8 cellular contexts compared by ENCODE assay signal in genomic region chr9:33225319-33226152, GRCh38. TPM values are rescaled to one million over a fixed set of nuclear protein-coding genes. Genes with fewer than 3 reads are reported as not detected.
DNase-seq lines count a peak whose midpoint lies in the region; ATAC-seq and TF ChIP-seq lines count a peak whose summit lies in the region.

No MANE protein-coding gene starts in this region.

- no peaks in the 10 kb centered on the region for H3K9me3 Mint-ChIP-seq in HFFc6

- H3K27me3 ChIP-seq in OCI-LY1 (ENCODE audit: insufficient read depth, low read length) (no peaks in the 10 kb centered on the region; the same call in 1 of the 2 replicates), neuronal stem cell (ENCODE audit: control insufficient read depth in 3 of 3, insufficient read depth in 3 of 3, low read depth in 1 of 3, low read length in 3 of 3) (peaks cover 0 to 23% (median 0%) of the 10 kb centered on the region in 3 experiments)

- H3F3A ChIP-seq in OCI-LY1 (ENCODE audit: insufficient read depth, low read length): no peaks in the 10 kb centered on the region

- peaks cover 23% of the 10 kb centered on the region for H3K4me1 Mint-ChIP-seq in HFFc6 (ENCODE audit: low read depth)

- H3K18ac ChIP-seq in neuronal stem cell (ENCODE audit: low read length): no peak overlapping the region

- no peaks in the 10 kb centered on the region for H3K9me2 ChIP-seq in OCI-LY1 (ENCODE audit: low read depth, low read length)

- H3K4me3 ChIP-seq in OCI-LY1 (ENCODE audit: low read depth, low read length, poor library complexity, severe bottlenecking) (no peak overlapping the region), neuronal stem cell (ENCODE audit: low read length in 2 of 2) (no peak overlapping the region)

- no peaks in the 10 kb centered on the region for H3K79me2 ChIP-seq in OCI-LY1 (ENCODE audit: insufficient read depth, low read length)

- H2AK5ac ChIP-seq in neuronal stem cell (ENCODE audit: low read depth, low read length): no peak overlapping the region

- peaks cover 5% of the 10 kb centered on the region for H3K27me3 Mint-ChIP-seq in HFFc6 (ENCODE audit: insufficient read depth)

- no peaks in the 10 kb centered on the region for H3K36me3 Mint-ChIP-seq in HFFc6 (ENCODE audit: low read depth)

- no peak overlapping the region for H3K4me3 Mint-ChIP-seq in HFFc6

- peak; percentile 63 for DNase-seq in COLO668 (lab: John Stamatoyannopoulos, UW; ENCODE audit: unreplicated experiment)
- peak; percentile 79 for DNase-seq in HFFc6
- peak; percentile 67 for DNase-seq in activated T-cell treated with anti-CD3 and anti-CD28 coated beads for 1 hour (ENCODE audit: low read depth)
- peak; percentile 54 for DNase-seq in neuronal stem cell (ENCODE audit: low spot score)
- DNase-seq in substantia nigra (lab: John Stamatoyannopoulos, UW): peak in 27 of 49 donors; percentile 1 to 53 (median 21)

- no peak overlapping the region for H2BK12ac ChIP-seq in neuronal stem cell (ENCODE audit: low read length)

- H4K91ac ChIP-seq in neuronal stem cell (ENCODE audit: low read depth, low read length, poor library complexity): no peak overlapping the region

- no peaks in the 10 kb centered on the region for H3K9me3 ChIP-seq in OCI-LY1 (ENCODE audit: low read length)
- no peaks in the 10 kb centered on the region for H3K9me3 ChIP-seq in neuronal stem cell (replicated peaks in 1 of 2; ENCODE audit: control insufficient read depth in 2 of 2, insufficient read depth in 1 of 2, low read depth in 1 of 2, low read length in 2 of 2)

- H2BK120ac ChIP-seq in neuronal stem cell (ENCODE audit: low read depth, low read length): no peak overlapping the region

- no peak overlapping the region for H3K9ac ChIP-seq in OCI-LY1 (ENCODE audit: low read length)
- H3K9ac ChIP-seq in neuronal stem cell (ENCODE audit: low read depth, low read length, poor library complexity): no peak overlapping the region

- H3K4me1 ChIP-seq in OCI-LY1 (ENCODE audit: insufficient read depth, low read length, severe bottlenecking): peaks cover 6% of the 10 kb centered on the region
- no peaks in the 10 kb centered on the region for H3K4me1 ChIP-seq in neuronal stem cell (ENCODE audit: control insufficient read depth in 2 of 2, insufficient read depth in 1 of 2, low read depth in 1 of 2, low read length in 2 of 2)

- H3K27ac Mint-ChIP-seq in HFFc6: no peak overlapping the region

- H3K14ac ChIP-seq in neuronal stem cell (ENCODE audit: low read length): no peak overlapping the region

- H3K27ac ChIP-seq in OCI-LY1 (ENCODE audit: low read depth, low read length, poor library complexity, severe bottlenecking) (no peak overlapping the region), neuronal stem cell (replicated peaks; ENCODE audit: low read length) (no peak overlapping the region), substantia nigra (ENCODE audit: low read depth, low read length, poor library complexity, severe bottlenecking) (no peak overlapping the region)

- no peaks in the 10 kb centered on the region for H3K79me1 ChIP-seq in neuronal stem cell (ENCODE audit: low read depth, low read length)

- H3K23ac ChIP-seq in neuronal stem cell (ENCODE audit: low read depth, low read length, poor library complexity): no peak overlapping the region

- H2AFZ ChIP-seq in OCI-LY1 (ENCODE audit: low read length) (no peak overlapping the region), neuronal stem cell (ENCODE audit: low read length) (peak overlapping the region; percentile 67)

- WGBS in neuronal stem cell (ENCODE audit: extremely low coverage in 2 of 2, insufficient read length in 2 of 2, insufficient replicate concordance in 1 of 2), 2 donors: no CpG with 5 or more reads among the region's 7 CpGs

- no peak overlapping the region for H2BK15ac ChIP-seq in neuronal stem cell (ENCODE audit: low read length)

- no peak overlapping the region for H4K8ac ChIP-seq in neuronal stem cell (ENCODE audit: low read depth, low read length)

- peak; percentile 96 for TF ChIP-seq CTCF in HFFc6 (IDR thresholded peaks at IDR 0.05)
- peak; percentile 77 for TF ChIP-seq CTCF in OCI-LY1 (IDR thresholded peaks at IDR 0.05; ENCODE audit: low read length)

- no peaks in the 10 kb centered on the region for H4K20me1 ChIP-seq in OCI-LY1 (ENCODE audit: insufficient read depth, low read length)

- H3K36me3 ChIP-seq in OCI-LY1 (ENCODE audit: insufficient read depth, low read length): no peaks in the 10 kb centered on the region
- H3K36me3 ChIP-seq in neuronal stem cell (replicated peaks in 1 of 2; ENCODE audit: control insufficient read depth in 2 of 2, insufficient read depth in 2 of 2, low read length in 2 of 2): no peaks in the 10 kb centered on the region

- no peak overlapping the region for H3K4ac ChIP-seq in neuronal stem cell (ENCODE audit: low read length)

- peak; percentile 32 for ATAC-seq in esophagus mucosa
- ATAC-seq in HG02938 (IDR thresholded peaks at IDR 0.05; ENCODE audit: unreplicated experiment): no peak

- no peak overlapping the region for H2BK5ac ChIP-seq in neuronal stem cell (ENCODE audit: low read length)

- no peak overlapping the region for H3K4me2 ChIP-seq in OCI-LY1 (ENCODE audit: low read length)
- H3K4me2 ChIP-seq in neuronal stem cell (ENCODE audit: insufficient read depth, low read length, poor library complexity, severe bottlenecking): no peak overlapping the region

RNA-seq across cellular contexts. Expression of gene SPINK4, which starts 14.4 kb away (rescaled TPM):
- not detected for total RNA-seq in HFFc6 (2021; fragmentation: NEBNext Ultra II Directional; extraction: Animal tissue kit (Norgen Biotek cat#: 25700))
- total RNA-seq in esophagus mucosa: not detected
- polyA plus RNA-seq in neuronal stem cell (2013, experiment 1 of 2): not detected
- polyA plus RNA-seq in neuronal stem cell (2013, experiment 2 of 2): not detected

RNA-seq across cellular contexts. Expression of gene BAG1, which starts 39.0 kb away (rescaled TPM):
- total RNA-seq in HFFc6 (2021; fragmentation: NEBNext Ultra II Directional; extraction: Animal tissue kit (Norgen Biotek cat#: 25700)): 10 to 100 TPM; 22.5 to 31.3 (median 27.6) TPM
- 95.3 TPM for total RNA-seq in esophagus mucosa
- polyA plus RNA-seq in neuronal stem cell (2013, experiment 1 of 2): 39.5 TPM
- 38.2 TPM for polyA plus RNA-seq in neuronal stem cell (2013, experiment 2 of 2)

RNA-seq across cellular contexts. Expression of gene CHMP5, which starts 39.3 kb away (rescaled TPM):
- 10 to 100 TPM; 75.5 to 90.2 (median 78.8) TPM for total RNA-seq in HFFc6 (2021; fragmentation: NEBNext Ultra II Directional; extraction: Animal tissue kit (Norgen Biotek cat#: 25700))
- 46.6 TPM for total RNA-seq in esophagus mucosa
- 64.5 TPM for polyA plus RNA-seq in neuronal stem cell (2013, experiment 1 of 2)
- 64.5 TPM for polyA plus RNA-seq in neuronal stem cell (2013, experiment 2 of 2)

RNA-seq across cellular contexts. Expression of gene B4GALT1, which starts 58.4 kb away (rescaled TPM):
- 100 to 1,000 TPM in 4 of 6 experiments, 10 to 100 TPM in 2; 87.2 to 116 (median 106) TPM for total RNA-seq in HFFc6 (2021; fragmentation: NEBNext Ultra II Directional; extraction: Animal tissue kit (Norgen Biotek cat#: 25700))
- 50.9 TPM for total RNA-seq in esophagus mucosa
- polyA plus RNA-seq in neuronal stem cell (2013, experiment 1 of 2): 13.2 TPM
- polyA plus RNA-seq in neuronal stem cell (2013, experiment 2 of 2): 13.0 TPM

Comparison
In these comparisons a context has a peak if more than half of its experiments do, and no peak if none do; other contexts are left out.
1. DNase-seq: peak in every context shown above with its lines; median percentile 79 in HFFc6; 67 in activated T-cell treated with anti-CD3 and anti-CD28 coated beads for 1 hour; 63 in COLO668; 54 in neuronal stem cell; 21 in substantia nigra.